Comparison of ENCODE assay signal across 7 cellular contexts in the genomic region with DNA sequence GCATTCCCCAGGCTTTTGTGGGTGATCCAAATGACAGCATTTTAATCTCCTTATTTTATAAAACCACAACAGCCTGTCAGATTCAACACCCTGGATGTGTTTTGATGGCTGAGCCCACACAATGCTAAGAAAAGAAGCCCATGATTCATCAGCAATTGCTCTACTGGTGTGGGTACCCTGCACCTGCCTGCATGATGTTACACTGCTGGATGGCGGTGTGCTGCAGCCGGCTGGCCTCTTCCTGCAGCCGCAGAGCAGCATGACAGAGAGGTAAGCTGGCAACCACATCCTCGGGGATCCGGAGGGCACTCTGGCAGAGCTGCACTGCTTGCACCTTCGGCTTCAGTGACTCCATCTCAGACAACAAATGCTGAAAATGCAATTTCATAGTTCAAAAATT.
A peak's percentile ranks its signal among the peaks of the same experiment; 100 is the strongest.
DNase-seq lines count a peak whose midpoint lies in the region; ATAC-seq lines count a peak whose summit lies in the region.

No MANE protein-coding gene starts in this region.

- H3K36me3 ChIP-seq in HAP-1 (replicated peaks) = no peaks in the 10 kb centered on the region

- no peaks in the 10 kb centered on the region for H3K9me3 ChIP-seq in HAP-1

- in situ Hi-C loops in HAP-1 (cut with MboI; ENCODE audit: low sequenced_read_pairs) = no loop called here

- peak; percentile 66 for DNase-seq in activated CD4-positive, alpha-beta T cell treated with anti-CD3 and anti-CD28 coated beads, Interleukin-2, amount 50 U/mL, for 1 hour
- DNase-seq in inferior parietal cortex (ENCODE audit: extremely low spot score) (peak; percentile 45), HAP-1 (ENCODE audit: low spot score in 2 of 2) (no peak), NAMALWA (ENCODE audit: low spot score) (no peak), pons (ENCODE audit: low spot score) (no peak)
- peak; percentile 72 for DNase-seq in stimulated activated naive CD8-positive, alpha-beta T cell treated with anti-CD3 and anti-CD28 coated beads, Interleukin-15, Interleukin-2, amounts not matched to agents 100 U/mL and 50 U/mL, for 24 hours

- H3K27me3 ChIP-seq in HAP-1 (ENCODE audit: low read depth) = no peaks in the 10 kb centered on the region

- no peaks in the 10 kb centered on the region for H3K4me1 ChIP-seq in HAP-1

- H3K4me3 ChIP-seq in HAP-1 = no peak overlapping the region

- peak; percentile 62 for ATAC-seq in HG02981 (IDR thresholded peaks at IDR 0.05; ENCODE audit: unreplicated experiment)
- ATAC-seq in stimulated activated naive CD8-positive, alpha-beta T cell treated with anti-CD3 and anti-CD28 coated beads, Interleukin-15, Interleukin-2, amounts not matched to agents 100 U/mL and 50 U/mL, for 24 hours = peak; percentile 99

Comparison
In these comparisons a context has a peak if more than half of its experiments do, and no peak if none do; other contexts are left out.
1. DNase-seq: peak in activated CD4-positive, alpha-beta T cell treated with anti-CD3 and anti-CD28 coated beads, Interleukin-2, amount 50 U/mL, for 1 hour (single experiment), inferior parietal cortex (single experiment) and stimulated activated naive CD8-positive, alpha-beta T cell treated with anti-CD3 and anti-CD28 coated beads, Interleukin-15, Interleukin-2, amounts not matched to agents 100 U/mL and 50 U/mL, for 24 hours (single experiment); none in HAP-1 (0 of 2), NAMALWA (single experiment) and pons (single experiment).